In genomic region chrX:153946910-153947769, GRCh38 we compare ENCODE assay signal across 8 cellular contexts. TPM values are rescaled to one million over a fixed set of nuclear protein-coding genes. Genes with fewer than 3 reads are reported as not detected.
DNase-seq lines count a peak whose midpoint lies in the region; ATAC-seq and TF ChIP-seq lines count a peak whose summit lies in the region.

No MANE protein-coding gene starts in this region.

- no peak overlapping the region for H3K4me2 ChIP-seq in SK-N-SH
- no peak overlapping the region for H3K4me2 ChIP-seq in trophoblast cell (ENCODE audit: low read length)

- H3K9ac ChIP-seq in SK-N-SH, result no peak overlapping the region
- no peak overlapping the region for H3K9ac ChIP-seq in trophoblast cell (ENCODE audit: low read length)

- H2AK5ac ChIP-seq in trophoblast cell (ENCODE audit: low read length), result no peak overlapping the region

- CTCF ChIA-PET in SK-N-SH (lab: Yijun Ruan, JAX), result interaction anchor here (0.6 to 11.8 kb wide), 33 partner anchors 9 to 1006 kb away, joined by 3 to 271 read pairs (median 3); partner anchors contain the start of genes ARHGAP4, HCFC1, NAA10 and PLXNB3
- CTCF ChIA-PET in activated naive CD4-positive, alpha-beta T cell treated with anti-CD3 and anti-CD28 coated beads, Interleukin-2, amount 10 ng/mL, durations not matched to agents 7 days and 5 days (lab: Charles Lee), result interaction anchor here (0.6 to 12.0 kb wide), 13 partner anchors 8 to 349 kb away, joined by 3 to 241 read pairs (median 3); partner anchors contain the start of genes ARHGAP4, IDH3G, PLXNB3 and SSR4

- no peak for TF ChIP-seq POLR2A in NB4 (IDR thresholded peaks at IDR 0.05; ENCODE audit: extremely low read depth, insufficient read length)
- no peak for TF ChIP-seq POLR2A in gastroesophageal sphincter (IDR thresholded peaks at IDR 0.05)

- TF ChIP-seq RAD21 in SK-N-SH (IDR thresholded peaks at IDR 0.05; ENCODE audit: low read length), result peak; percentile 72

- H3K9me3 Mint-ChIP-seq in activated naive CD4-positive, alpha-beta T cell treated with anti-CD3 and anti-CD28 coated beads, Interleukin-2, amount 10 ng/mL, durations not matched to agents 7 days and 5 days, result no peaks in the 10 kb centered on the region

- peak; percentile 80 for TF ChIP-seq CTCF in NB4 (IDR thresholded peaks at IDR 0.05; ENCODE audit: low read depth, low read length)
- peak; percentile 96 for TF ChIP-seq CTCF in SK-N-SH (IDR thresholded peaks at IDR 0.05)
- TF ChIP-seq CTCF in gastroesophageal sphincter (IDR thresholded peaks at IDR 0.05), result peak in 3 of 4 experiments; percentile 73 to 87 (median 79)

- H3K18ac ChIP-seq in trophoblast cell (ENCODE audit: low read length), result no peak overlapping the region

- H3K27ac Mint-ChIP-seq in activated naive CD4-positive, alpha-beta T cell treated with anti-CD3 and anti-CD28 coated beads, Interleukin-2, amount 10 ng/mL, durations not matched to agents 7 days and 5 days, result peak overlapping the region; percentile 77

- H3K4me1 ChIP-seq in SK-N-SH (ENCODE audit: control insufficient read depth in 1 of 2, insufficient read depth in 2 of 2, low read depth in 1 of 2, low read length in 1 of 2), result peaks cover 0 to 2% of the 10 kb centered on the region in 2 experiments; a peak in 1 of 4 replicates
- H3K4me1 ChIP-seq in gastroesophageal sphincter, result peaks cover 0 to 60% (median 0%) of the 10 kb centered on the region in 3 donors
- peaks cover 0 to 2% of the 10 kb centered on the region in 2 experiments for H3K4me1 ChIP-seq in trophoblast cell (ENCODE audit: control insufficient read depth in 1 of 2, insufficient read depth in 2 of 2, low read length in 2 of 2)

- H4K20me1 ChIP-seq in SK-N-SH (ENCODE audit: insufficient read depth), result 0 out of 2 replicates have a peak, but pooled peaks cover 9% of the 10 kb centered on the region

- peaks cover 19% of the 10 kb centered on the region for H3F3A ChIP-seq in SK-N-SH (replicated peaks; ENCODE audit: insufficient read depth)

- H3K9me3 ChIP-seq in SK-N-SH (no peaks in the 10 kb centered on the region), gastroesophageal sphincter (no peaks in the 10 kb centered on the region), trophoblast cell (ENCODE audit: insufficient read depth, low read depth, low read length) (no peaks in the 10 kb centered on the region)

- 52% methylated on average over 17 of the region's 23 CpGs for WGBS in SK-N-SH (ENCODE audit: low lambda C conversion rate)
- 0 to 45% methylated on average over 2 to 10 of the region's 23 CpGs for WGBS in gastroesophageal sphincter (ENCODE audit: low coverage in 1 of 2), 2 donors
- WGBS in trophoblast cell (ENCODE audit: extremely low coverage, insufficient coverage, insufficient read length), result no CpG with 5 or more reads among the region's 23 CpGs

- peak; percentile 70 for DNase-seq in Daoy (ENCODE audit: low read depth)
- DNase-seq in HCEC 1CT, result peak; percentile 68
- DNase-seq in NB4 (ENCODE audit: low read depth), result peak; percentile 81
- peak; percentile 91 for DNase-seq in SK-N-SH
- DNase-seq in activated naive CD4-positive, alpha-beta T cell treated with anti-CD3 and anti-CD28 coated beads, Interleukin-2, amount 10 ng/mL, durations not matched to agents 7 days and 5 days, result peak; percentile 83
- DNase-seq in trophoblast cell, result peak; percentile 69 to 93

- POLR2A ChIA-PET in SK-N-SH (lab: Yijun Ruan, JAX), result interaction anchor here (0.7 to 1.3 kb wide), 2 partner anchors 20 to 169 kb away, joined by 3 read pairs; no protein-coding TSS in a partner anchor

- no peak overlapping the region for H2AFZ ChIP-seq in SK-N-SH (ENCODE audit: low read depth)
- no peak overlapping the region for H2AFZ ChIP-seq in trophoblast cell (ENCODE audit: insufficient read depth, low read length, poor library complexity)

- no peak overlapping the region for H3K4ac ChIP-seq in trophoblast cell (ENCODE audit: low read depth, low read length)

- H3K4me3 Mint-ChIP-seq in activated naive CD4-positive, alpha-beta T cell treated with anti-CD3 and anti-CD28 coated beads, Interleukin-2, amount 10 ng/mL, durations not matched to agents 7 days and 5 days, result no peak overlapping the region

- H2BK5ac ChIP-seq in trophoblast cell (ENCODE audit: low read depth, low read length, poor library complexity), result no peak overlapping the region

- H3K4me3 ChIP-seq in NB4 (ENCODE audit: low read depth, low read length) (no peak overlapping the region), SK-N-SH (ENCODE audit: low read depth in 2 of 2, low read length in 1 of 2) (no peak overlapping the region), gastroesophageal sphincter (no peak overlapping the region), trophoblast cell (ENCODE audit: low read depth, low read length) (no peak overlapping the region)

- H4K91ac ChIP-seq in trophoblast cell (ENCODE audit: low read depth, low read length), result no peak overlapping the region

- H3K27me3 ChIP-seq in SK-N-SH (ENCODE audit: insufficient read depth), result no peaks in the 10 kb centered on the region
- no peaks in the 10 kb centered on the region for H3K27me3 ChIP-seq in gastroesophageal sphincter
- no peaks in the 10 kb centered on the region for H3K27me3 ChIP-seq in trophoblast cell (ENCODE audit: insufficient read depth, low read length)

- no peak overlapping the region for H3K23ac ChIP-seq in trophoblast cell (ENCODE audit: low read length)

- no peak overlapping the region for H3K14ac ChIP-seq in trophoblast cell (ENCODE audit: low read length)

- H3K27me3 Mint-ChIP-seq in activated naive CD4-positive, alpha-beta T cell treated with anti-CD3 and anti-CD28 coated beads, Interleukin-2, amount 10 ng/mL, durations not matched to agents 7 days and 5 days, result no peaks in the 10 kb centered on the region

- no peak overlapping the region for H3K27ac ChIP-seq in SK-N-SH (ENCODE audit: low read depth in 2 of 2, low read length in 1 of 2)
- peak overlapping the region; percentile 50 to 89 (median 86) for H3K27ac ChIP-seq in gastroesophageal sphincter
- H3K27ac ChIP-seq in trophoblast cell (ENCODE audit: low read depth, low read length), result no peak overlapping the region

- H3K9me2 ChIP-seq in SK-N-SH, result no peaks in the 10 kb centered on the region

- peak overlapping the region; percentile 54 for H4K12ac ChIP-seq in trophoblast cell (ENCODE audit: low read depth, low read length)

- H2BK120ac ChIP-seq in trophoblast cell (ENCODE audit: insufficient read depth, low read length, poor library complexity), result no peak overlapping the region

- ATAC-seq in gastroesophageal sphincter (peak; percentile 77), HG02884 (IDR thresholded peaks at IDR 0.05; ENCODE audit: unreplicated experiment) (no peak)

- H3K4me1 Mint-ChIP-seq in activated naive CD4-positive, alpha-beta T cell treated with anti-CD3 and anti-CD28 coated beads, Interleukin-2, amount 10 ng/mL, durations not matched to agents 7 days and 5 days, result peaks cover 45% of the 10 kb centered on the region

- TF ChIP-seq EP300 in SK-N-SH (IDR thresholded peaks at IDR 0.05; ENCODE audit: borderline replicate concordance in 1 of 2, low read depth in 1 of 2, low read length in 1 of 2) (no peak), gastroesophageal sphincter (IDR thresholded peaks at IDR 0.05) (no peak)

- no peak overlapping the region for H2BK12ac ChIP-seq in trophoblast cell (ENCODE audit: low read length)

- H3K36me3 Mint-ChIP-seq in activated naive CD4-positive, alpha-beta T cell treated with anti-CD3 and anti-CD28 coated beads, Interleukin-2, amount 10 ng/mL, durations not matched to agents 7 days and 5 days, result peaks cover 20% of the 10 kb centered on the region

- no peaks in the 10 kb centered on the region for H3K79me2 ChIP-seq in SK-N-SH (ENCODE audit: insufficient read depth)
- H3K79me2 ChIP-seq in trophoblast cell (ENCODE audit: control insufficient read depth, insufficient read depth, low read length, poor library complexity), result no peaks in the 10 kb centered on the region

- H3K36me3 ChIP-seq in SK-N-SH (replicated peaks in 1 of 2; ENCODE audit: control insufficient read depth in 1 of 2, insufficient read depth in 2 of 2, low read length in 1 of 2), result peaks cover 3 to 47% of the 10 kb centered on the region in 2 experiments
- peaks cover 0 to 30% of the 10 kb centered on the region in 2 donors for H3K36me3 ChIP-seq in gastroesophageal sphincter
- H3K36me3 ChIP-seq in trophoblast cell (ENCODE audit: control insufficient read depth in 1 of 2, insufficient read depth in 2 of 2, low read length in 2 of 2), result peaks cover 41 to 44% of the 10 kb centered on the region in 2 experiments

- no peaks in the 10 kb centered on the region for H3K79me1 ChIP-seq in trophoblast cell (ENCODE audit: low read length)

- H4K8ac ChIP-seq in trophoblast cell (ENCODE audit: low read depth, low read length), result no peak overlapping the region

RNA-seq across cellular contexts. Expression of gene RENBP, which starts 2.7 kb away (rescaled TPM):
- total RNA-seq in Daoy (2014; rRNA removed; shearing (Covaris generic)), result 0.11 and 0.18 TPM in 2 replicates
- polyA plus RNA-seq in SK-N-SH (2012; rRNA removed), result 0.90 and 1.0 TPM in 2 replicates
- 0.45 and 0.56 TPM in 2 replicates for polyA plus RNA-seq in SK-N-SH (2012; cell fraction: cytosol; rRNA removed)
- polyA plus RNA-seq in SK-N-SH (2012; cell fraction: nucleus; rRNA removed), result 3.0 and 3.2 TPM in 2 replicates
- total RNA-seq in gastroesophageal sphincter, result 10 to 100 TPM in 3 of 4 donors, 1 to 10 TPM in 1; 8.1 to 15.0 (median 12.5) TPM
- 0.82 and 0.94 TPM in 2 replicates for polyA plus RNA-seq in trophoblast cell (2013)

RNA-seq across cellular contexts. Expression of gene NAA10, which starts 12.3 kb away (rescaled TPM):
- 85.9 and 128 TPM in 2 replicates for total RNA-seq in Daoy (2014; rRNA removed; shearing (Covaris generic))
- polyA plus RNA-seq in SK-N-SH (2012; rRNA removed), result 192 and 229 TPM in 2 replicates
- polyA plus RNA-seq in SK-N-SH (2012; cell fraction: cytosol; rRNA removed), result 193 and 253 TPM in 2 replicates
- 502 and 579 TPM in 2 replicates for polyA plus RNA-seq in SK-N-SH (2012; cell fraction: nucleus; rRNA removed)
- total RNA-seq in gastroesophageal sphincter, result 100 to 1,000 TPM in 1 of 4 donors, 10 to 100 TPM in 3; 68.3 to 103 (median 89.2) TPM
- 92.2 and 95.5 TPM in 2 replicates for polyA plus RNA-seq in trophoblast cell (2013)

RNA-seq across cellular contexts. Expression of gene ARHGAP4, which starts 21.1 kb away (rescaled TPM):
- total RNA-seq in Daoy (2014; rRNA removed; shearing (Covaris generic)), result 2.2 and 2.6 TPM in 2 replicates
- 1.6 and 2.2 TPM in 2 replicates for polyA plus RNA-seq in SK-N-SH (2012; rRNA removed)
- 0.45 and 0.94 TPM in 2 replicates for polyA plus RNA-seq in SK-N-SH (2012; cell fraction: cytosol; rRNA removed)
- polyA plus RNA-seq in SK-N-SH (2012; cell fraction: nucleus; rRNA removed), result 15.6 and 25.4 TPM in 2 replicates
- total RNA-seq in gastroesophageal sphincter, result 10 to 100 TPM; 10.9 to 26.0 (median 18.1) TPM
- 1.5 and 1.9 TPM in 2 replicates for polyA plus RNA-seq in trophoblast cell (2013)

RNA-seq across cellular contexts. Expression of gene HCFC1, which starts 24.5 kb away (rescaled TPM):
- 38.0 and 38.1 TPM in 2 replicates for total RNA-seq in Daoy (2014; rRNA removed; shearing (Covaris generic))
- 4.7 and 9.5 TPM in 2 replicates for polyA plus RNA-seq in SK-N-SH (2012; rRNA removed)
- polyA plus RNA-seq in SK-N-SH (2012; cell fraction: cytosol; rRNA removed), result 5.9 and 8.1 TPM in 2 replicates
- 27.0 and 39.1 TPM in 2 replicates for polyA plus RNA-seq in SK-N-SH (2012; cell fraction: nucleus; rRNA removed)
- 10 to 100 TPM; 32.9 to 94.4 (median 43.1) TPM for total RNA-seq in gastroesophageal sphincter
- polyA plus RNA-seq in trophoblast cell (2013), result 47.6 and 50.4 TPM in 2 replicates

RNA-seq across cellular contexts. Expression of gene TMEM187, which starts 25.4 kb away (rescaled TPM):
- total RNA-seq in Daoy (2014; rRNA removed; shearing (Covaris generic)), result 0.86 and 1.5 TPM in 2 replicates
- 9.4 and 10.9 TPM in 2 replicates for polyA plus RNA-seq in SK-N-SH (2012; rRNA removed)
- polyA plus RNA-seq in SK-N-SH (2012; cell fraction: cytosol; rRNA removed), result 4.6 and 6.8 TPM in 2 replicates
- polyA plus RNA-seq in SK-N-SH (2012; cell fraction: nucleus; rRNA removed), result 7.8 and 9.4 TPM in 2 replicates
- 1 to 10 TPM; 1.5 to 9.5 (median 5.4) TPM for total RNA-seq in gastroesophageal sphincter
- 4.9 and 5.0 TPM in 2 replicates for polyA plus RNA-seq in trophoblast cell (2013)

Comparison
In these comparisons a context has a peak if more than half of its experiments do, and no peak if none do; other contexts are left out.
1. H3K27ac ChIP-seq: peak in gastroesophageal sphincter (4 of 4); none in SK-N-SH (0 of 2) and trophoblast cell (single experiment).
2. Peak in every context shown above with its lines, with median percentiles within 50 percentile points of each other: DNase-seq and CTCF ChIP-seq.